Comparison of ENCODE assay signal across 24 cellular contexts in genomic region chr3:110734524-110734923, GRCh38.
"Had no signal": no experiment of that assay in that cellular context is flagged by ENCODE, and none has a peak within 500 bp of the region (broad histone marks: within the 10 kb centered on the region; RNA-seq: fewer than 3 reads in every experiment).

No MANE protein-coding gene starts in this region.

- H3K27ac Mint-ChIP-seq: dendritic cell treated with granulocyte-macrophage colony-stimulating factor and Interleukin-4, amounts not matched to agents 40 ng/mL and 50 ng/mL, for 4 days; effector memory CD8-positive, alpha-beta T cell; endodermal cell; mesothelial cell of epicardium; naive B cell had no signal

- H3K27ac ChIP-seq: colonic mucosa, epithelial cell of prostate, esophagus squamous epithelium, gastrocnemius medialis, heart right ventricle, left ventricle myocardium inferior, lower lobe of right lung had no signal

- H3K27me3 Mint-ChIP-seq: dendritic cell treated with granulocyte-macrophage colony-stimulating factor and Interleukin-4, amounts not matched to agents 40 ng/mL and 50 ng/mL, for 4 days had no signal

- H3K9me3 ChIP-seq: colonic mucosa, esophagus squamous epithelium, gastrocnemius medialis, left ventricle myocardium inferior, lower lobe of right lung, mucosa of descending colon had no signal

- H3K9me3 Mint-ChIP-seq: effector memory CD8-positive, alpha-beta T cell; mesothelial cell of epicardium had no signal

- H3K36me3 ChIP-seq: colonic mucosa, esophagus squamous epithelium, gastrocnemius medialis, heart right ventricle, left ventricle myocardium inferior, lower lobe of right lung had no signal

- H3K4me3 ChIP-seq: colonic mucosa, esophagus squamous epithelium, gastrocnemius medialis, heart right ventricle, left ventricle myocardium inferior, lower lobe of right lung, mucosa of descending colon had no signal

- H3K4me1 ChIP-seq: colonic mucosa, esophagus squamous epithelium, gastrocnemius medialis, heart right ventricle, left ventricle myocardium inferior, lower lobe of right lung had no signal

- ATAC-seq: effector memory CD8-positive, alpha-beta T cell; esophagus mucosa; gastrocnemius medialis; heart right ventricle; left cardiac atrium; lower lobe of right lung; mucosa of descending colon had no signal

- H3K4me1 Mint-ChIP-seq: mesothelial cell of epicardium had no signal

- H3K27me3 ChIP-seq: colonic mucosa, gastrocnemius medialis, heart right ventricle had no signal

- DNase-seq: colonic mucosa; cortex of kidney; effector CD8-positive, alpha-beta T cell; effector memory CD8-positive, alpha-beta T cell; endodermal cell; erythroblast; esophagus squamous epithelium; foreskin fibroblast; foreskin melanocyte; gastrocnemius medialis; glutamatergic neuron; head of caudate nucleus; heart right ventricle; hippocampal formation; left cardiac atrium; left ventricle myocardium inferior; lower lobe of right lung; mesenchymal stem cell; mucosa of descending colon; naive B cell had no signal

- H3K4me3 Mint-ChIP-seq: dendritic cell treated with granulocyte-macrophage colony-stimulating factor and Interleukin-4, amounts not matched to agents 40 ng/mL and 50 ng/mL, for 4 days; effector memory CD8-positive, alpha-beta T cell; endodermal cell; mesothelial cell of epicardium; naive B cell had no signal

- H3K36me3 Mint-ChIP-seq: mesothelial cell of epicardium, naive B cell had no signal
